ENCODE assay signal across 24 cellular contexts in genomic region chr18:64082054-64082453, GRCh38.
"Had no signal": no experiment of that assay in that cellular context is flagged by ENCODE, and none has a peak within 500 bp of the region (broad histone marks: within the 10 kb centered on the region; RNA-seq: fewer than 3 reads in every experiment).

No MANE protein-coding gene starts in this region.

- DNase-seq: activated CD4-positive, alpha-beta memory T cell treated with anti-CD3 and anti-CD28 coated beads, Interleukin-2, amount 10 ng/mL, durations not matched to agents 7 days and 5 days; activated CD4-positive, alpha-beta T cell treated with anti-CD3 and anti-CD28 coated beads for 1 hour; activated CD4-positive, alpha-beta T cell treated with anti-CD3 and anti-CD28 coated beads, Interleukin-2, amount 10 ng/mL, durations not matched to agents 7 days and 5 days; activated gamma-delta T cell treated with Interleukin-2 at 50 U/mL for 16 hours; activated naive CD4-positive, alpha-beta T cell treated with anti-CD3 and anti-CD28 coated beads, Interleukin-2, amount 50 U/mL, for 16 hours; activated naive CD8-positive, alpha-beta T cell treated with anti-CD3 and anti-CD28 coated beads, Interleukin-2, amount 50 U/mL, for 24 hours; activated T-cell treated with anti-CD3 and anti-CD28 coated beads, Interleukin-2, amount 50 U/mL, for 4 hours; amygdala; caudate nucleus; endodermal cell; foreskin fibroblast; heart left ventricle; hypothalamus; midbrain; naive thymus-derived CD4-positive, alpha-beta T cell; ovary; right lobe of liver; stimulated activated CD4-positive, alpha-beta T cell treated with anti-CD3 and anti-CD28 coated beads, Interleukin-12 subunit alpha, Interleukin-12 subunit beta, amount 100 ng/mL, for 4 hours; stimulated activated CD4-positive, alpha-beta T cell treated with anti-CD3 and anti-CD28 coated beads, Interleukin-4, amount 100 ng/mL, for 1 hour; stimulated activated naive CD8-positive, alpha-beta T cell treated with anti-CD3 and anti-CD28 coated beads, Interleukin-15, Interleukin-2, amounts not matched to agents 100 U/mL and 50 U/mL, for 24 hours; testis; transverse colon had no signal

- H3K4me3 ChIP-seq: heart left ventricle, ovary, right lobe of liver, testis, transverse colon had no signal

- ATAC-seq: activated naive CD8-positive, alpha-beta T cell treated with anti-CD3 and anti-CD28 coated beads, Interleukin-2, amount 50 U/mL, for 24 hours; activated T-cell treated with anti-CD3 and anti-CD28 coated beads, Interleukin-2, amount 50 U/mL, for 4 hours; activated T-helper 17 cell treated with anti-CD3 and anti-CD28 coated beads, Interleukin-2, amount 50 U/mL, for 72 hours; esophagus mucosa; heart left ventricle; naive thymus-derived CD4-positive, alpha-beta T cell; right lobe of liver; stimulated activated naive CD8-positive, alpha-beta T cell treated with anti-CD3 and anti-CD28 coated beads, Interleukin-15, Interleukin-2, amounts not matched to agents 100 U/mL and 50 U/mL, for 24 hours had no signal
